8 cellular contexts compared by ENCODE assay signal in the genomic region with DNA sequence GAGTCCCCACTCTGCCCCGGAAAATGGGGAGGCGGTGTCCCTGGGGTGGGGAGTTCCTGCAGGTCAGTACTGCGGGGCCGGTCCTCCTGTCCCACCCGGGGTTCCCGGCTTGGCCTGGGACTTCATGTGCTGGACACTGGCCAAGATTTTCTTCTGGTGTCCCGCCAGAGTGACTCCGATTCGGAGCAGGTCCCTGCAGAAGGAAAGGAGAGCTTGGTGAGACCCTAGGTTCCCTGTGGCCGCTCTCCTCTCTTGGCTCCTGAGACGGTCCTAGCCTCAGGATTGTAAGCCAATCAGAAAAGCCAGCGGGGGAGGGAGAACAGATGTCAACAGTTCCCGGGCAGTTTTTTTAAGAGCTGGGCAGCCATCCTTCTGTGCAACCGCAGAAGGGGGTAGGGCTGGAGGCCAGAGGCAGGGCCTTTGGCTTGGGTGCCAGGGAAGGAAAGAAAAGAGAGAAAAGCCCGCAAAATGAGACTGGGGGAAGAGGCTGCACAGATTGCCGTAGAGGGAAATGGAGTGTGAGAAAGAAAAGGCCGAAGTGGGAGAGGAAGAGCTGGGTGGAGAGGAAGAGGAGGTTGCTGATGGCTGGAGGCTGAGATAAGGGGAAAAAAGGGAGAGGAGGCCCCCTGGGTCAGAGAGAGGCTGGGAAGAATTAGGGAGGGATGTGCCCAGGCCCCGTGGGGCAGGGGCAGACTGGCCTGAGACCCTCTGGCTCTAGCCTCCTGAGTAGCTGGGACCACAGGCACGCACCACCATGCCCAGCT.
DNase-seq lines count a peak whose midpoint lies in the region; ATAC-seq and TF ChIP-seq lines count a peak whose summit lies in the region.

No MANE protein-coding gene starts in this region.

- peaks cover 13% of the 10 kb centered on the region for H3K4me1 Mint-ChIP-seq in nephron

- peak overlapping the region in 1 of 3 experiments; percentile 31 for H3K4me3 Mint-ChIP-seq in nephron

- ATAC-seq in HG02885 (IDR thresholded peaks at IDR 0.05; ENCODE audit: poor library complexity, unreplicated experiment): peak; percentile 94

- no peak for TF ChIP-seq CTCF in nephron (IDR thresholded peaks at IDR 0.05; ENCODE audit: unreplicated experiment in 3 of 3)

- DNase-seq in CD1c-positive myeloid dendritic cell (ENCODE audit: extremely low spot score) (peak; percentile 93), NCI-H187 treated with DMSO at 0.1 percent for 48 hours (lab: John Stamatoyannopoulos, UW) (peak; percentile 27), UCSD-AML1 (lab: John Stamatoyannopoulos, UW; ENCODE audit: unreplicated experiment) (peak; percentile 55), fibroblast of peridontal ligament (ENCODE audit: extremely low read depth) (peak; percentile 87), HuH-7 (ENCODE audit: low spot score) (no peak)

- TF ChIP-seq POLR2A in GM18526 (IDR thresholded peaks at IDR 0.05; ENCODE audit: extremely low read depth, insufficient read length): peak; percentile 15

- no peaks in the 10 kb centered on the region for H3K9me3 Mint-ChIP-seq in nephron

- H3K27ac Mint-ChIP-seq in nephron: peak overlapping the region; percentile 60 to 66 (median 65)

- H3K27me3 Mint-ChIP-seq in nephron (ENCODE audit: low read depth): no peaks in the 10 kb centered on the region

- H3K36me3 Mint-ChIP-seq in nephron (ENCODE audit: low read depth): peaks cover 54% of the 10 kb centered on the region
